Comparison of ENCODE assay signal across 1 cellular context in the genomic region with DNA sequence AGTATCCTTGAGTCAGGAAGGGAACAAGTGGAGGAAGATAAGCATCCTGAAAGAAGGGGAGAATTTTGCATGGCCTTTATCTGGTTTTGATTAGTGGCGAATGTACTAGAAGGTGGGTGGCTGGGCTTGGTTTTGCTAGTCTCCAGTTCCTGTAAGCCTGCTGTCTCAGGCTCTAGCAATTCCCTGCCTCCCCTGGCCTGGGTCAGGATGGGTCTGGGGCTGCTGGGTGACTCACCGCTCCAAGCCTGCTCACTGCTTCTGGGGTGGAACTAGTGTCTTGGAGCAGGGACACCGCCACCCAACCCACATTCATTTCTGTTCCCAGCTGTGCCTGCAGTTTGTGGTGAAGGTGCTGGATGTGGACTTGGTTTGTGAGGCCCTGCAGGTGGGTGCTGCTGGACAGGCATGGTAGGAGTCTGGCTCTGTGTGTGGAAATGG.
TF ChIP-seq lines count a peak whose summit lies in the region.

No MANE protein-coding gene starts in this region.

TF ChIP-seq in HepG2, 621 proteins besides CTCF, POLR2A, EP300 and RAD21:
- TF ChIP-seq, protein P1, sequence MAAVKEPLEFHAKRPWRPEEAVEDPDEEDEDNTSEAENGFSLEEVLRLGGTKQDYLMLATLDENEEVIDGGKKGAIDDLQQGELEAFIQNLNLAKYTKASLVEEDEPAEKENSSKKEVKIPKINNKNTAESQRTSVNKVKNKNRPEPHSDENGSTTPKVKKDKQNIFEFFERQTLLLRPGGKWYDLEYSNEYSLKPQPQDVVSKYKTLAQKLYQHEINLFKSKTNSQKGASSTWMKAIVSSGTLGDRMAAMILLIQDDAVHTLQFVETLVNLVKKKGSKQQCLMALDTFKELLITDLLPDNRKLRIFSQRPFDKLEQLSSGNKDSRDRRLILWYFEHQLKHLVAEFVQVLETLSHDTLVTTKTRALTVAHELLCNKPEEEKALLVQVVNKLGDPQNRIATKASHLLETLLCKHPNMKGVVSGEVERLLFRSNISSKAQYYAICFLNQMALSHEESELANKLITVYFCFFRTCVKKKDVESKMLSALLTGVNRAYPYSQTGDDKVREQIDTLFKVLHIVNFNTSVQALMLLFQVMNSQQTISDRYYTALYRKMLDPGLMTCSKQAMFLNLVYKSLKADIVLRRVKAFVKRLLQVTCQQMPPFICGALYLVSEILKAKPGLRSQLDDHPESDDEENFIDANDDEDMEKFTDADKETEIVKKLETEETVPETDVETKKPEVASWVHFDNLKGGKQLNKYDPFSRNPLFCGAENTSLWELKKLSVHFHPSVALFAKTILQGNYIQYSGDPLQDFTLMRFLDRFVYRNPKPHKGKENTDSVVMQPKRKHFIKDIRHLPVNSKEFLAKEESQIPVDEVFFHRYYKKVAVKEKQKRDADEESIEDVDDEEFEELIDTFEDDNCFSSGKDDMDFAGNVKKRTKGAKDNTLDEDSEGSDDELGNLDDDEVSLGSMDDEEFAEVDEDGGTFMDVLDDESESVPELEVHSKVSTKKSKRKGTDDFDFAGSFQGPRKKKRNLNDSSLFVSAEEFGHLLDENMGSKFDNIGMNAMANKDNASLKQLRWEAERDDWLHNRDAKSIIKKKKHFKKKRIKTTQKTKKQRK (IDR thresholded peaks at IDR 0.05; ENCODE audit: low read length): no peak
- TF ChIP-seq FOSL2 (CRISPR knock-in tag; IDR thresholded peaks at IDR 0.05): peak; percentile 23; the same call in 1 of the 2 replicates
